14 cellular contexts compared by ENCODE assay signal in the genomic region with DNA sequence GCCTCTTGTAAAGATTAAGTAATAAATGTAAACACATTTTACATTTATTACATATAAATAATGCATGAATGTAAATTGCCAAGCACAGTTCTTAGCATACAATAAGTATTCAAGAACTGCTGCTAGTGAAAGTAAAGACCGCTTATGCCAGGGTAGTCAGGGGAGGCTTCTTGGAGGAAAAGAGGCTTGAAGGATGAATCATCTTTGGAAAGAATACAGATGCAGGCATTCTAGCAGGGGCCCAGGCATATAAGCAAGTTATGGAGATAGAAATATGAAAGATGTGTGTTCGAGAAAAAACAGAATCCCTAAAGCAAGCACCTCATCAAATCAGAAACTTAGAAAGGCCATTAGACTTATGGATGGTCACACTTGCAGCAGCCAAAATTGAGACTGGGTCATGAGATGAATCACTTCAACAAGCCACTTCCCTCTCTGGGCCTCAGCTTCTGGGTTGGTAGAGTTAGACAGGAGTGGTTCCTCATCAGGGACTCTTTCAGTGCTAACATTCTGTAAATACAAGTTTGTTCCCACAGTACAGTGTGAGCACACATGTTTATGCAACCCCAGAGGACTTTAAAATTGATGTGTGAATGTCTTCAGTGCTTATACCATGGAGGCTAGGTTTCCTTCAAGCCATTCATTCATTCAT.
DNase-seq lines count a peak whose midpoint lies in the region; ATAC-seq, FAIRE-seq and TF ChIP-seq lines count a peak whose summit lies in the region.
"Had no signal": no experiment of that assay in that cellular context is flagged by ENCODE, and none has a peak within 500 bp of the region (broad histone marks: within the 10 kb centered on the region; RNA-seq: fewer than 3 reads in every experiment).

No MANE protein-coding gene starts in this region.

- H3K9ac ChIP-seq in GM12878 (ENCODE audit: control insufficient read depth, insufficient read depth, low read length), result no peak overlapping the region
- H3K9ac ChIP-seq: BLaER1, neural progenitor cell had no signal

- BruUV-seq in GM12878 (replicated peaks; lab: Mats Ljungman, UMichigan), result no TSS peak

- WGBS in GM12878 (ENCODE audit: insufficient coverage, insufficient replicate concordance, low lambda C conversion rate, missing lambda C conversion rate), result 32% methylated on average over 2 of the region's 2 CpGs

- H3K27ac ChIP-seq in GM12878 (ENCODE audit: control insufficient read depth, insufficient read depth) (no peak overlapping the region), lower lobe of right lung (no peak overlapping the region)
- H3K27ac ChIP-seq: BLaER1, gastrocnemius medialis, neural progenitor cell had no signal

- RAD21 ChIA-PET in GM12878 (lab: Charles Lee; ENCODE audit: unreplicated experiment), result no interaction called here

- H3K79me2 ChIP-seq in GM12878 (ENCODE audit: control insufficient read depth, insufficient read depth, low read length), result no peaks in the 10 kb centered on the region

- H3K9me3 ChIP-seq in GM12878 (replicated peaks; ENCODE audit: control insufficient read depth, insufficient read depth, low read length) (no peaks in the 10 kb centered on the region), lower lobe of right lung (no peaks in the 10 kb centered on the region)
- H3K9me3 ChIP-seq: BLaER1, gastrocnemius medialis had no signal

- in situ Hi-C loops in GM12878 (cut with MboI), result loop anchor here (10.0 kb wide), 1 partner anchor 441 kb away; no protein-coding TSS in a partner anchor

- TF ChIP-seq CTCF in GM12878 (IDR thresholded peaks at IDR 0.05 in 2 of 3, conservative IDR thresholded peaks at IDR 0.05 in 1 of 3; ENCODE audit: control insufficient read depth in 2 of 3, extremely low read depth in 1 of 3, insufficient read depth in 1 of 3, low read depth in 3 of 3, low read length in 3 of 3), result no peak
- no peak for TF ChIP-seq CTCF in lower lobe of right lung (IDR thresholded peaks at IDR 0.05)

- CTCF ChIA-PET in GM12878 (lab: Yijun Ruan, JAX), result interaction anchor here (3.5 kb wide), 1 partner anchor 549 kb away, joined by 51 read pairs; no protein-coding TSS in a partner anchor

- no peak for TF ChIP-seq EP300 in GM12878 (IDR thresholded peaks at IDR 0.05; ENCODE audit: borderline replicate concordance in 1 of 2, control insufficient read depth in 1 of 2, low read depth in 2 of 2, low read length in 2 of 2)

- H3K4me1 ChIP-seq in GM12878 (ENCODE audit: control insufficient read depth, insufficient read depth, low read length) (no peaks in the 10 kb centered on the region), lower lobe of right lung (peaks cover 13% of the 10 kb centered on the region)
- H3K4me1 ChIP-seq: neural progenitor cell had no signal

- ATAC-seq in GM19463 (IDR thresholded peaks at IDR 0.05; ENCODE audit: unreplicated experiment) (peak; percentile 59), HG03354 (IDR thresholded peaks at IDR 0.05; ENCODE audit: poor library complexity, severe bottlenecking, unreplicated experiment) (peak; percentile 71), GM12878 (peak; percentile 78), lower lobe of right lung (no peak)
- ATAC-seq: gastrocnemius medialis had no signal

- no peak for TF ChIP-seq POLR2A in GM12878 (IDR thresholded peaks at IDR 0.05; ENCODE audit: low read depth, low read length)

- no peak overlapping the region for H3K4me2 ChIP-seq in GM12878 (ENCODE audit: control insufficient read depth, insufficient read depth)
- H3K4me2 ChIP-seq: BLaER1, neural progenitor cell had no signal

- DNase-seq in AG08395 (ENCODE audit: low spot score) (peak; percentile 20), GM12878 (ENCODE audit: low read depth, low spot score) (no peak), NCI-H1436 (lab: John Stamatoyannopoulos, UW) (no peak), lower lobe of right lung (no peak), kidney glomerular epithelial cell (lab: John Stamatoyannopoulos, UW) (no peak), T-helper 2 cell (no peak)
- DNase-seq: activated effector memory CD4-positive, alpha-beta T cell treated with Interleukin-2 at 50 U/mL for 16 hours; gastrocnemius medialis; T-helper 9 cell had no signal

- H4K20me1 ChIP-seq in GM12878 (ENCODE audit: control insufficient read depth, insufficient read depth), result no peaks in the 10 kb centered on the region; the same call in 1 of the 2 replicates
- H4K20me1 ChIP-seq: BLaER1 had no signal

- no peak overlapping the region for H3K4me3 ChIP-seq in GM12878
- no peak overlapping the region for H3K4me3 ChIP-seq in lower lobe of right lung
- H3K4me3 ChIP-seq: BLaER1, gastrocnemius medialis, neural progenitor cell had no signal

- no peak for FAIRE-seq in GM12878 (lab: Jason Lieb, UNC)
- FAIRE-seq: GM19239 had no signal

- SMC1A ChIA-PET in GM12878 (lab: Charles Lee; ENCODE audit: uncharacterized antibody, unreplicated experiment), result interaction anchor here (3.8 kb wide), 1 partner anchor 552 kb away, joined by 49 read pairs; no protein-coding TSS in a partner anchor

- POLR2A ChIA-PET in GM12878 (lab: Charles Lee), result no interaction called here

- TF ChIP-seq RAD21 in GM12878 (IDR thresholded peaks at IDR 0.05; ENCODE audit: insufficient read depth, low read depth, low read length), result no peak

- no peak overlapping the region for H2AFZ ChIP-seq in GM12878 (ENCODE audit: control insufficient read depth, low read depth, low read length)
- H2AFZ ChIP-seq: neural progenitor cell had no signal

- H3K36me3 ChIP-seq in GM12878 (ENCODE audit: control insufficient read depth in 2 of 2, insufficient read depth in 2 of 2, low read length in 1 of 2) (no peaks in the 10 kb centered on the region), lower lobe of right lung (no peaks in the 10 kb centered on the region)
- H3K36me3 ChIP-seq: BLaER1, gastrocnemius medialis, neural progenitor cell had no signal

- intact Hi-C loops in GM12878 (cut with micrococcal nuclease; ENCODE audit: unreplicated experiment), result loop anchor here (5.0 kb wide), 1 partner anchor 443 kb away; no protein-coding TSS in a partner anchor
- intact Hi-C loops in lower lobe of right lung (cut with DNase I), result no loop called here

- H3K27me3 ChIP-seq in GM12878 (replicated peaks in 1 of 2; ENCODE audit: control insufficient read depth in 2 of 2, insufficient read depth in 2 of 2, low read length in 1 of 2) (no peaks in the 10 kb centered on the region; a peak in 1 of 4 replicates), lower lobe of right lung (ENCODE audit: low read depth) (no peaks in the 10 kb centered on the region)
- H3K27me3 ChIP-seq: BLaER1, gastrocnemius medialis, neural progenitor cell had no signal

TF ChIP-seq in GM12878, 131 proteins besides CTCF, POLR2A, EP300 and RAD21:
- TF ChIP-seq SPI1 (IDR thresholded peaks at IDR 0.05; ENCODE audit: borderline replicate concordance, insufficient read depth, low read depth, low read length) (peak; percentile 75), BHLHE40 (IDR thresholded peaks at IDR 0.05; ENCODE audit: borderline replicate concordance in 1 of 2, low read depth in 2 of 2, low read length in 1 of 2) (peak in 1 of 2 experiments; percentile 18; a peak in 1 of 4 replicates), BCL11A (IDR thresholded peaks at IDR 0.05; ENCODE audit: low read depth, low read length) (0 out of 2 replicates have a peak, but pooled peaks have one; percentile 7)
- TF ChIP-seq, protein P1, sequence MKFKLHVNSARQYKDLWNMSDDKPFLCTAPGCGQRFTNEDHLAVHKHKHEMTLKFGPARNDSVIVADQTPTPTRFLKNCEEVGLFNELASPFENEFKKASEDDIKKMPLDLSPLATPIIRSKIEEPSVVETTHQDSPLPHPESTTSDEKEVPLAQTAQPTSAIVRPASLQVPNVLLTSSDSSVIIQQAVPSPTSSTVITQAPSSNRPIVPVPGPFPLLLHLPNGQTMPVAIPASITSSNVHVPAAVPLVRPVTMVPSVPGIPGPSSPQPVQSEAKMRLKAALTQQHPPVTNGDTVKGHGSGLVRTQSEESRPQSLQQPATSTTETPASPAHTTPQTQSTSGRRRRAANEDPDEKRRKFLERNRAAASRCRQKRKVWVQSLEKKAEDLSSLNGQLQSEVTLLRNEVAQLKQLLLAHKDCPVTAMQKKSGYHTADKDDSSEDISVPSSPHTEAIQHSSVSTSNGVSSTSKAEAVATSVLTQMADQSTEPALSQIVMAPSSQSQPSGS (IDR thresholded peaks at IDR 0.05; ENCODE audit: low read length), result no peak

Comparison
In these comparisons a context has a peak if more than half of its experiments do, and no peak if none do; other contexts are left out.
1. ATAC-seq: peak in GM19463 (single experiment), HG03354 (single experiment) and GM12878 (single experiment); none in lower lobe of right lung (0 of 2).